10 cellular contexts compared by ENCODE assay signal in genomic region chr1:150981805-150982712, GRCh38. TPM values are rescaled to one million over a fixed set of nuclear protein-coding genes. Genes with fewer than 3 reads are reported as not detected.
DNase-seq lines count a peak whose midpoint lies in the region; ATAC-seq and TF ChIP-seq lines count a peak whose summit lies in the region.
"Had no signal": no experiment of that assay in that cellular context is flagged by ENCODE, and none has a peak within 500 bp of the region (broad histone marks: within the 10 kb centered on the region; RNA-seq: fewer than 3 reads in every experiment).

A gene with protein sequence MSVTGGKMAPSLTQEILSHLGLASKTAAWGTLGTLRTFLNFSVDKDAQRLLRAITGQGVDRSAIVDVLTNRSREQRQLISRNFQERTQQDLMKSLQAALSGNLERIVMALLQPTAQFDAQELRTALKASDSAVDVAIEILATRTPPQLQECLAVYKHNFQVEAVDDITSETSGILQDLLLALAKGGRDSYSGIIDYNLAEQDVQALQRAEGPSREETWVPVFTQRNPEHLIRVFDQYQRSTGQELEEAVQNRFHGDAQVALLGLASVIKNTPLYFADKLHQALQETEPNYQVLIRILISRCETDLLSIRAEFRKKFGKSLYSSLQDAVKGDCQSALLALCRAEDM (plus strand): TSS chr1:150982292. CDS start chr1:150983106, 814 bp downstream.

- H3K4me2 ChIP-seq in H9 (ENCODE audit: insufficient read depth, insufficient read length, low read length) (peak within 1 kb of the TSS; percentile 32), trophoblast cell (ENCODE audit: low read length) (peak within 1 kb of the TSS; percentile 17)

- no CpG with 5 or more reads among the region's 12 CpGs for WGBS in H9 (ENCODE audit: extremely low coverage, insufficient read length, low lambda C conversion rate)
- WGBS in trophoblast cell (ENCODE audit: extremely low coverage, insufficient coverage, insufficient read length), result no CpG with 5 or more reads among the region's 12 CpGs

- no peak within 1 kb of the TSS for H4K5ac ChIP-seq in H9 (ENCODE audit: insufficient read length, low read depth, low read length)

- H3K4me3 Mint-ChIP-seq in H9, result peak within 1 kb of the TSS in 1 of 2 experiments; percentile 5; a peak in 3 of 5 replicates

- H3K27ac Mint-ChIP-seq in H9, result peak within 1 kb of the TSS; percentile 63 to 91 (median 83); a peak in 6 of 7 replicates

- H2BK12ac ChIP-seq in H9 (ENCODE audit: insufficient read length, low read depth, low read length) (no peak within 1 kb of the TSS), trophoblast cell (ENCODE audit: low read length) (no peak within 1 kb of the TSS)

- TF ChIP-seq CTCF in H9 (conservative IDR thresholded peaks at IDR 0.05) (no peak), epithelial cell of esophagus (IDR thresholded peaks at IDR 0.05; ENCODE audit: insufficient read depth, low read depth, low read length, missing control alignments) (no peak)

- peak within 1 kb of the TSS; percentile 69; the same call in 1 of the 2 replicates for H2BK15ac ChIP-seq in H9 (ENCODE audit: low read depth, low read length)

- no peak within 1 kb of the TSS for H3T11ph ChIP-seq in H9 (ENCODE audit: low read length)

- no peaks in the 10 kb centered on the region for H3K9me3 ChIP-seq in H9 (ENCODE audit: control insufficient read depth, low read depth, low read length)
- no peaks in the 10 kb centered on the region for H3K9me3 ChIP-seq in trophoblast cell (ENCODE audit: insufficient read depth, low read depth, low read length)

- H3K14ac ChIP-seq in H9 (ENCODE audit: insufficient read depth, low read length) (peak within 1 kb of the TSS; percentile 63), trophoblast cell (ENCODE audit: low read length) (peak within 1 kb of the TSS; percentile 20)

- no peak within 1 kb of the TSS for H2AK5ac ChIP-seq in H9 (ENCODE audit: insufficient read length, low read length)
- H2AK5ac ChIP-seq in trophoblast cell (ENCODE audit: low read length), result peak within 1 kb of the TSS; percentile 38

- H3K79me1 ChIP-seq in H9 (ENCODE audit: insufficient read depth, low read depth, low read length, poor library complexity, severe bottlenecking) (no peaks in the 10 kb centered on the region), trophoblast cell (ENCODE audit: low read length) (no peaks in the 10 kb centered on the region)

- ATAC-seq in HG02642 (IDR thresholded peaks at IDR 0.05; ENCODE audit: poor library complexity, unreplicated experiment), result no peak
- no peak for ATAC-seq in HG03097 (IDR thresholded peaks at IDR 0.05; ENCODE audit: low FRiP score, unreplicated experiment)
- no peak for ATAC-seq in GM19324 (IDR thresholded peaks at IDR 0.05; ENCODE audit: low FRiP score, unreplicated experiment)

- H3K4me1 ChIP-seq in H9 (ENCODE audit: insufficient read depth, low read length) (peaks cover 16% of the 10 kb centered on the region; the same call in 1 of the 2 replicates), trophoblast cell (ENCODE audit: control insufficient read depth in 1 of 2, insufficient read depth in 2 of 2, low read length in 2 of 2) (peaks cover 21 to 36% of the 10 kb centered on the region in 2 experiments)

- no peaks in the 10 kb centered on the region for H4K20me1 ChIP-seq in H9 (ENCODE audit: control insufficient read depth, insufficient read depth, insufficient read length)

- H2AFZ ChIP-seq in H9 (ENCODE audit: low read length) (no peak within 1 kb of the TSS), trophoblast cell (ENCODE audit: insufficient read depth, low read length, poor library complexity) (no peak within 1 kb of the TSS)

- H3K4me1 Mint-ChIP-seq in H9, result peaks cover 35 to 41% of the 10 kb centered on the region in 2 experiments

- no peak within 1 kb of the TSS for H3K56ac ChIP-seq in H9 (ENCODE audit: insufficient read length, low read depth, low read length)

- H4K8ac ChIP-seq in H9 (replicated peaks; ENCODE audit: insufficient read length, low read depth, low read length) (no peak within 1 kb of the TSS), trophoblast cell (ENCODE audit: low read depth, low read length) (no peak within 1 kb of the TSS)

- H3K23ac ChIP-seq in H9 (ENCODE audit: insufficient read length, low read depth, low read length), result no peak within 1 kb of the TSS
- no peak within 1 kb of the TSS for H3K23ac ChIP-seq in trophoblast cell (ENCODE audit: low read length)

- no peak for DNase-seq in H9
- peak; percentile 27 for DNase-seq in NCI-H2196 treated with DMSO at 0.1 percent for 48 hours (lab: John Stamatoyannopoulos, UW; ENCODE audit: unreplicated experiment)
- DNase-seq in epithelial cell of esophagus (ENCODE audit: low read depth), result peak; percentile 36
- no peak for DNase-seq in trophoblast cell
- DNase-seq in NCI-H1092 (lab: John Stamatoyannopoulos, UW), result no peak
- DNase-seq: effector CD8-positive, alpha-beta T cell; NCI-H748 treated with DMSO at 0.1 percent for 48 hours had no signal

- H3K27me3 Mint-ChIP-seq in H9 (ENCODE audit: low read depth), result no peaks in the 10 kb centered on the region

- H3K79me2 ChIP-seq in H9 (ENCODE audit: insufficient read depth, low read length) (no peaks in the 10 kb centered on the region), trophoblast cell (ENCODE audit: control insufficient read depth, insufficient read depth, low read length, poor library complexity) (no peaks in the 10 kb centered on the region)

- H2BK120ac ChIP-seq in H9 (ENCODE audit: low read depth, low read length, poor library complexity, severe bottlenecking), result no peak within 1 kb of the TSS
- H2BK120ac ChIP-seq in trophoblast cell (ENCODE audit: insufficient read depth, low read length, poor library complexity), result no peak within 1 kb of the TSS

- H3K4me3 ChIP-seq in epithelial cell of esophagus (ENCODE audit: low read length), result no peak within 1 kb of the TSS
- H3K4me3 ChIP-seq in trophoblast cell (ENCODE audit: low read depth, low read length), result no peak within 1 kb of the TSS

- H4K91ac ChIP-seq in H9 (ENCODE audit: insufficient read length, low read depth, low read length), result no peak within 1 kb of the TSS
- H4K91ac ChIP-seq in trophoblast cell (ENCODE audit: low read depth, low read length), result peak within 1 kb of the TSS; percentile 39

- H3K9me3 Mint-ChIP-seq in H9, result no peaks in the 10 kb centered on the region

- H3K27ac ChIP-seq in H9 (ENCODE audit: insufficient read length, low read depth, low read length), result no peak within 1 kb of the TSS
- H3K27ac ChIP-seq in trophoblast cell (ENCODE audit: low read depth, low read length), result peak within 1 kb of the TSS; percentile 1

- H3K27me3 ChIP-seq in H9 (ENCODE audit: insufficient read depth, low read length) (no peaks in the 10 kb centered on the region), trophoblast cell (ENCODE audit: insufficient read depth, low read length) (no peaks in the 10 kb centered on the region)

- H4K12ac ChIP-seq in trophoblast cell (ENCODE audit: low read depth, low read length), result no peak within 1 kb of the TSS

- no peaks in the 10 kb centered on the region for H3K36me3 ChIP-seq in trophoblast cell (ENCODE audit: control insufficient read depth in 1 of 2, insufficient read depth in 2 of 2, low read length in 2 of 2)

- no peak within 1 kb of the TSS for H2BK20ac ChIP-seq in H9 (ENCODE audit: low read depth, low read length, poor library complexity, severe bottlenecking)

- peak within 1 kb of the TSS; percentile 68 for H3K18ac ChIP-seq in H9 (ENCODE audit: insufficient read length, low read depth, low read length)
- no peak within 1 kb of the TSS for H3K18ac ChIP-seq in trophoblast cell (ENCODE audit: low read length)

- H3K23me2 ChIP-seq in H9 (ENCODE audit: insufficient read length, low read depth, low read length, poor library complexity, severe bottlenecking), result no peaks in the 10 kb centered on the region

- H3K4ac ChIP-seq in H9 (ENCODE audit: low read depth, low read length) (no peak within 1 kb of the TSS; the same call in 1 of the 2 replicates), trophoblast cell (ENCODE audit: low read depth, low read length) (no peak within 1 kb of the TSS)

- H2BK5ac ChIP-seq in H9 (ENCODE audit: insufficient read length, low read length), result no peak within 1 kb of the TSS
- no peak within 1 kb of the TSS for H2BK5ac ChIP-seq in trophoblast cell (ENCODE audit: low read depth, low read length, poor library complexity)

- H3K9ac ChIP-seq in H9 (ENCODE audit: extremely low read depth, insufficient read length, low read length), result no peak within 1 kb of the TSS
- no peak within 1 kb of the TSS for H3K9ac ChIP-seq in trophoblast cell (ENCODE audit: low read length)

- no peaks in the 10 kb centered on the region for H3K36me3 Mint-ChIP-seq in H9 (ENCODE audit: insufficient read depth in 1 of 3, low read depth in 3 of 3)

RNA-seq across cellular contexts. Expression of the gene that starts here (rescaled TPM):
- 0.81 and 0.92 TPM in 2 replicates for total RNA-seq in H9 (2021)
- 2.4 and 2.7 TPM in 2 replicates for polyA plus RNA-seq in trophoblast cell (2013)

Comparison
In these comparisons a context has a peak if more than half of its experiments do, and no peak if none do; other contexts are left out.
1. DNase-seq: peak in NCI-H2196 treated with DMSO at 0.1 percent for 48 hours (single experiment) and epithelial cell of esophagus (single experiment); none in H9 (single experiment), trophoblast cell (0 of 2) and NCI-H1092 (single experiment).